15 cellular contexts compared by ENCODE assay signal in the genomic region with DNA sequence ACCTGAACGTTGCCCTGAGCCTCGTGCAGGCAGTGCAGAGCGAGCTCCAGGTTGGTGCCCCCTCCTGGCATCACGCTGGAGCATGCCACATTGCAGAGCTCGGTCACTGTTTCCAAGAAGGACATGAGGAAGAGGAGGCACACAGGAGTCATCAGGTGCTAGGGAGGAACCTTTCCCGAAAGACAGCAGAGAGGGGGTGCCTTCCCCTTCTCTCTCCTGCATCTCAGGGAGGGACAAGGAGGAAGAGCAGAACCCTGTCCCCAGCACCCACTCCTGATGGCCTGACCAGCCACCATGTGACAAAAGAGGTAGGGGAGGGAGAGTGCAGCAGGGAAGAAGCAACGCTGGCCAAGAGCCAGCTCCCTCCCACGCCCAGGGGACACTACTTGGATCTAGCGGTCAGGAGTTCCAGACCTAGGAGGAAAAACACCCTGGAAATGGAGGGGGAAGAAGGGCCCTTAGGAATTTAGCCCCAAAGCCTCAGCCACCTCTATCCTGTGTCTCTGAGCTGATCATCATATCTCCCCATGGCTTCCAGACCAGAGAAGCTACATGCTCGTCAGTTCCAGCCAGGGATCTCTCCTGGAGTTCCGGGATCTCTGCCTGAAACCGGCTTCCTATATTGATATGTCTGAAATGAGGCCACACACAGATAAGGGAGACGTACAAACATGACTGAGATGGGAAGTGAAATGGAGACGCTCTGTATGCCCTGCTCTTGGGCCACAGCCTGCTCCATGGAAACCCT. TPM values are rescaled to one million over a fixed set of nuclear protein-coding genes. Genes with fewer than 3 reads are reported as not detected.
"Had no signal": no experiment of that assay in that cellular context is flagged by ENCODE, and none has a peak within 500 bp of the region (broad histone marks: within the 10 kb centered on the region; RNA-seq: fewer than 3 reads in every experiment).

No MANE protein-coding gene starts in this region.

- DNase-seq: activated B cell treated with CpG ODN at 0.5 μM for 24 hours; activated CD4-positive, alpha-beta T cell treated with anti-CD3 and anti-CD28 coated beads, Interleukin-2, amount 50 U/mL, for 1 hour; activated gamma-delta T cell; activated naive CD8-positive, alpha-beta T cell treated with anti-CD3 and anti-CD28 coated beads, Interleukin-2, amount 10 ng/mL, durations not matched to agents 7 days and 5 days; activated T-cell treated with anti-CD3 and anti-CD28 coated beads, Interleukin-2, amount 50 U/mL, for 1 hour; aorta; kidney; trophoblast cell had no signal

- H3K36me3 ChIP-seq: gastroesophageal sphincter, right atrium auricular region had no signal

- H3K9me3 Mint-ChIP-seq: activated naive CD8-positive, alpha-beta T cell treated with anti-CD3 and anti-CD28 coated beads, Interleukin-2, amount 10 ng/mL, durations not matched to agents 7 days and 5 days; T-helper 1 cell treated with Interleukin-12 subunit alpha and Interleukin-12 subunit beta and Interleukin-4 antibody, amounts not matched to agents 30 μg/mL and 1 μg/mL, for 36 hours had no signal

- H3K27ac ChIP-seq: gastroesophageal sphincter, right atrium auricular region had no signal

- H3K9me3 ChIP-seq: gastroesophageal sphincter, right atrium auricular region had no signal

- H3K4me1 ChIP-seq: gastroesophageal sphincter, right atrium auricular region had no signal

- H3K4me1 Mint-ChIP-seq: activated B cell treated with CpG ODN at 0.5 μM for 24 hours; activated naive CD8-positive, alpha-beta T cell treated with anti-CD3 and anti-CD28 coated beads, Interleukin-2, amount 10 ng/mL, durations not matched to agents 7 days and 5 days; stimulated activated memory B cell treated with anti-CD40 and anti-IgM and Interleukin-4, amounts not matched to agents 10 μg/mL and 1 μg/mL and 100 μg/mL, for 72 hours had no signal

- H3K27ac Mint-ChIP-seq: activated B cell treated with CpG ODN at 0.5 μM for 24 hours; activated naive CD8-positive, alpha-beta T cell treated with anti-CD3 and anti-CD28 coated beads, Interleukin-2, amount 10 ng/mL, durations not matched to agents 7 days and 5 days; stimulated activated memory B cell treated with anti-CD40 and anti-IgM and Interleukin-4, amounts not matched to agents 10 μg/mL and 1 μg/mL and 100 μg/mL, for 72 hours; T-helper 1 cell treated with Interleukin-12 subunit alpha and Interleukin-12 subunit beta and Interleukin-4 antibody, amounts not matched to agents 30 μg/mL and 1 μg/mL, for 36 hours had no signal

- H3K4me3 Mint-ChIP-seq: activated B cell treated with CpG ODN at 0.5 μM for 24 hours; activated naive CD8-positive, alpha-beta T cell treated with anti-CD3 and anti-CD28 coated beads, Interleukin-2, amount 10 ng/mL, durations not matched to agents 7 days and 5 days; stimulated activated memory B cell treated with anti-CD40 and anti-IgM and Interleukin-4, amounts not matched to agents 10 μg/mL and 1 μg/mL and 100 μg/mL, for 72 hours; T-helper 1 cell treated with Interleukin-12 subunit alpha and Interleukin-12 subunit beta and Interleukin-4 antibody, amounts not matched to agents 30 μg/mL and 1 μg/mL, for 36 hours had no signal

- H3K4me2 ChIP-seq: smooth muscle cell had no signal

- ATAC-seq: gastroesophageal sphincter; stimulated activated memory B cell treated with anti-CD40 and anti-IgM and Interleukin-4, amounts not matched to agents 10 μg/mL and 1 μg/mL and 100 μg/mL, for 72 hours had no signal

- H3K36me3 Mint-ChIP-seq: activated naive CD8-positive, alpha-beta T cell treated with anti-CD3 and anti-CD28 coated beads, Interleukin-2, amount 10 ng/mL, durations not matched to agents 7 days and 5 days; stimulated activated memory B cell treated with anti-CD40 and anti-IgM and Interleukin-4, amounts not matched to agents 10 μg/mL and 1 μg/mL and 100 μg/mL, for 72 hours had no signal

- H3K4me3 ChIP-seq: gastroesophageal sphincter, right atrium auricular region, smooth muscle cell had no signal

- H3K27me3 ChIP-seq: gastroesophageal sphincter, right atrium auricular region had no signal

RNA-seq across cellular contexts. Expression of a gene that starts 41.1 kb away (rescaled TPM):
- total RNA-seq: activated B cell treated with CpG ODN at 0.5 μM for 24 hours, bronchial epithelial cell, chondrocyte, smooth muscle cell had no signal
- polyA plus RNA-seq: smooth muscle cell had no signal
